Comparison of ENCODE assay signal across 9 cellular contexts in genomic region chr7:107742678-107743566, GRCh38. TPM values are rescaled to one million over a fixed set of nuclear protein-coding genes. Genes with fewer than 3 reads are reported as not detected.
DNase-seq lines count a peak whose midpoint lies in the region; ATAC-seq, FAIRE-seq and TF ChIP-seq lines count a peak whose summit lies in the region.
"Had no signal": no experiment of that assay in that cellular context is flagged by ENCODE, and none has a peak within 500 bp of the region (broad histone marks: within the 10 kb centered on the region; RNA-seq: fewer than 3 reads in every experiment).

No MANE protein-coding gene starts in this region.

- H3K9me3 Mint-ChIP-seq in stimulated activated naive B cell treated with anti-CD40 and anti-IgM and Interleukin-4, amounts not matched to agents 10 μg/mL and 1 μg/mL and 100 μg/mL, for 72 hours = no peaks in the 10 kb centered on the region

- peak overlapping the region; percentile 89 to 98 (median 96) for H3K27ac ChIP-seq in Peyer's patch
- H3K27ac ChIP-seq in breast epithelium = peak overlapping the region; percentile 95 to 98
- H3K27ac ChIP-seq in keratinocyte (ENCODE audit: control insufficient read depth, insufficient read depth, low read length) = peak overlapping the region; percentile 96

- peaks cover 16 to 35% of the 10 kb centered on the region in 2 donors for H3K4me1 Mint-ChIP-seq in stimulated activated naive B cell treated with anti-CD40 and anti-IgM and Interleukin-4, amounts not matched to agents 10 μg/mL and 1 μg/mL and 100 μg/mL, for 72 hours

- H3K4me1 ChIP-seq in ES-I3 (ENCODE audit: insufficient read depth, low read length) (peaks cover 5% of the 10 kb centered on the region; the same call in 1 of the 2 replicates), Peyer's patch (peaks cover 0 to 32% (median 10%) of the 10 kb centered on the region in 4 donors), breast epithelium (peaks cover 0 to 4% of the 10 kb centered on the region in 2 donors), keratinocyte (ENCODE audit: control insufficient read depth, extremely low read depth, insufficient read depth, low read length) (peaks cover 21% of the 10 kb centered on the region)

- H3K4me3 ChIP-seq in Peyer's patch = peak overlapping the region; percentile 71 to 90 (median 84)
- H3K4me3 ChIP-seq in breast epithelium = peak overlapping the region; percentile 81 to 95 (median 94)
- H3K4me3 ChIP-seq in keratinocyte (ENCODE audit: control insufficient read depth in 2 of 3, extremely low read depth in 1 of 3, insufficient read depth in 2 of 3, low read depth in 1 of 3, low read length in 3 of 3) = peak overlapping the region; percentile 77 to 92 (median 87)

- peaks cover 4% of the 10 kb centered on the region for H4K20me1 ChIP-seq in keratinocyte (ENCODE audit: control insufficient read depth, extremely low read depth, insufficient read depth, low read length)

- dilution Hi-C loops in keratinocyte (cut with MboI; ENCODE audit: extremely low pct_ligation_motif_present, low sequenced_read_pairs) = no loop called here

- no peaks in the 10 kb centered on the region for H3K9me3 ChIP-seq in ES-I3 (ENCODE audit: control insufficient read depth, insufficient read depth, low read length)
- H3K9me3 ChIP-seq in Peyer's patch = no peaks in the 10 kb centered on the region
- no peaks in the 10 kb centered on the region for H3K9me3 ChIP-seq in breast epithelium
- no peaks in the 10 kb centered on the region for H3K9me3 ChIP-seq in keratinocyte (ENCODE audit: control insufficient read depth, low read depth, low read length)

- ATAC-seq in GM19452 (IDR thresholded peaks at IDR 0.05; ENCODE audit: unreplicated experiment) = peak; percentile 39
- ATAC-seq in HG03460 (IDR thresholded peaks at IDR 0.05; ENCODE audit: unreplicated experiment) = peak; percentile 31
- peak; percentile 44 to 45 for ATAC-seq in stimulated activated naive B cell treated with anti-CD40 and anti-IgM and Interleukin-4, amounts not matched to agents 10 μg/mL and 1 μg/mL and 100 μg/mL, for 72 hours (replicated peaks)

- H3K36me3 ChIP-seq in ES-I3 (ENCODE audit: insufficient read depth, low read length) = no peaks in the 10 kb centered on the region
- H3K36me3 ChIP-seq in Peyer's patch = no peaks in the 10 kb centered on the region
- H3K36me3 ChIP-seq in breast epithelium = no peaks in the 10 kb centered on the region
- no peaks in the 10 kb centered on the region for H3K36me3 ChIP-seq in keratinocyte (ENCODE audit: control insufficient read depth in 2 of 2, extremely low read depth in 1 of 2, insufficient read depth in 2 of 2, low read length in 2 of 2)

- no peak for TF ChIP-seq POLR2A in Peyer's patch (IDR thresholded peaks at IDR 0.05)
- TF ChIP-seq POLR2A in breast epithelium (IDR thresholded peaks at IDR 0.05) = no peak

- H2AFZ ChIP-seq in keratinocyte (ENCODE audit: control insufficient read depth, low read length) = peak overlapping the region; percentile 98

- FAIRE-seq in keratinocyte (lab: Jason Lieb, UNC) = no peak
- FAIRE-seq: colon had no signal

- H3K9ac ChIP-seq in ES-I3 (ENCODE audit: low read depth, low read length) (peak overlapping the region; percentile 91), keratinocyte (ENCODE audit: control insufficient read depth, extremely low read depth, insufficient read depth, low read length) (peak overlapping the region; percentile 87)

- no peaks in the 10 kb centered on the region for H3K27me3 Mint-ChIP-seq in stimulated activated naive B cell treated with anti-CD40 and anti-IgM and Interleukin-4, amounts not matched to agents 10 μg/mL and 1 μg/mL and 100 μg/mL, for 72 hours

- no peaks in the 10 kb centered on the region for H3K27me3 ChIP-seq in Peyer's patch
- no peaks in the 10 kb centered on the region for H3K27me3 ChIP-seq in breast epithelium
- no peaks in the 10 kb centered on the region for H3K27me3 ChIP-seq in keratinocyte (ENCODE audit: control insufficient read depth, extremely low read depth, insufficient read depth, low read length)

- DNase-seq in Peyer's patch (peak; percentile 59 to 81 (median 77)), breast epithelium (ENCODE audit: low spot score in 2 of 2) (peak; percentile 39 to 58), keratinocyte (ENCODE audit: low read depth, low spot score) (no peak), 8988T (no peak)
- no peak for DNase-seq in stimulated activated naive B cell treated with anti-CD40 and anti-IgM and Interleukin-4, amounts not matched to agents 10 μg/mL and 1 μg/mL and 100 μg/mL, for 72 hours

- intact Hi-C loops in breast epithelium (cut with DNase I; ENCODE audit: low total_unique reads) = loop anchor here (10.0 kb wide), 1 partner anchor 132 kb away; no protein-coding TSS in a partner anchor

- TF ChIP-seq CTCF in Peyer's patch (IDR thresholded peaks at IDR 0.05) = no peak
- TF ChIP-seq CTCF in breast epithelium (IDR thresholded peaks at IDR 0.05) = no peak
- no peak for TF ChIP-seq CTCF in keratinocyte (optimal IDR thresholded peaks at IDR 0.05 in 1 of 3, IDR thresholded peaks at IDR 0.05 in 1 of 3, conservative IDR thresholded peaks at IDR 0.05 in 1 of 3; ENCODE audit: extremely low read depth in 1 of 3, insufficient read depth in 2 of 3, low read length in 3 of 3)

- H3K9me1 ChIP-seq in keratinocyte (ENCODE audit: control insufficient read depth, extremely low read depth, insufficient read depth, low read length) = no peaks in the 10 kb centered on the region

- peaks cover 40% of the 10 kb centered on the region for H3K79me2 ChIP-seq in keratinocyte (ENCODE audit: control insufficient read depth, insufficient read depth, low read length)

- H3K27ac Mint-ChIP-seq in stimulated activated naive B cell treated with anti-CD40 and anti-IgM and Interleukin-4, amounts not matched to agents 10 μg/mL and 1 μg/mL and 100 μg/mL, for 72 hours = peak overlapping the region; percentile 99

- peaks cover 0 to 6% of the 10 kb centered on the region in 2 donors for H3K36me3 Mint-ChIP-seq in stimulated activated naive B cell treated with anti-CD40 and anti-IgM and Interleukin-4, amounts not matched to agents 10 μg/mL and 1 μg/mL and 100 μg/mL, for 72 hours

- H3K4me2 ChIP-seq in keratinocyte (ENCODE audit: control insufficient read depth, extremely low read depth, insufficient read depth, low read depth, low read length) = peak overlapping the region; percentile 93

- peak overlapping the region; percentile 98 to 100 for H3K4me3 Mint-ChIP-seq in stimulated activated naive B cell treated with anti-CD40 and anti-IgM and Interleukin-4, amounts not matched to agents 10 μg/mL and 1 μg/mL and 100 μg/mL, for 72 hours

RNA-seq across cellular contexts. Expression of gene CBLL1, which starts 1.0 kb away (rescaled TPM):
- total RNA-seq in Peyer's patch (10 to 100 TPM; 17.7 to 26.1 (median 24.6) TPM), breast epithelium (10 to 100 TPM; 27.5 to 49.3 (median 30.4) TPM)
- polyA plus RNA-seq in keratinocyte = 9.1 to 27.8 TPM (median 15.3 TPM) in 3 replicates
- polyA plus RNA-seq in keratinocyte (2011; ENCODE audit: low read depth) = 41.9 TPM
- 11.5 and 17.2 TPM in 2 replicates for polyA plus RNA-seq in keratinocyte (2011; cell fraction: cytosol; rRNA removed)
- 21.6 and 26.2 TPM in 2 replicates for polyA plus RNA-seq in keratinocyte (2011; cell fraction: nucleus; rRNA removed)
- polyA plus RNA-seq in keratinocyte (2012; ENCODE audit: low replicate concordance) = 21.0 and 23.9 TPM in 2 replicates
- 12.7 to 14.5 TPM (median 13.1 TPM) in 3 replicates for polyA minus RNA-seq in keratinocyte
- polyA minus RNA-seq in keratinocyte (2011; cell fraction: cytosol; rRNA and poly(A)+ RNA removed) = 14.6 TPM
- polyA minus RNA-seq in keratinocyte (2011; cell fraction: nucleus; rRNA and poly(A)+ RNA removed) = 9.0 and 15.1 TPM in 2 replicates

Comparison
In these comparisons a context has a peak if more than half of its experiments do, and no peak if none do; other contexts are left out.
1. DNase-seq: peak in Peyer's patch (3 of 3) and breast epithelium (2 of 2); none in keratinocyte (single experiment), stimulated activated naive B cell treated with anti-CD40 and anti-IgM and Interleukin-4, amounts not matched to agents 10 μg/mL and 1 μg/mL and 100 μg/mL, for 72 hours (single experiment) and 8988T (single experiment).
2. Peak in every context shown above with its lines, with median percentiles within 50 percentile points of each other: ATAC-seq, H3K27ac ChIP-seq and H3K4me3 ChIP-seq.